10 cellular contexts compared by ENCODE assay signal in genomic region chr20:35600176-35600995, GRCh38. TPM values are rescaled to one million over a fixed set of nuclear protein-coding genes. Genes with fewer than 3 reads are reported as not detected.
A peak's percentile ranks its signal among the peaks of the same experiment; 100 is the strongest.
DNase-seq lines count a peak whose midpoint lies in the region; ATAC-seq and TF ChIP-seq lines count a peak whose summit lies in the region.
"Had no signal": no experiment of that assay in that cellular context is flagged by ENCODE, and none has a peak within 500 bp of the region (broad histone marks: within the 10 kb centered on the region; RNA-seq: fewer than 3 reads in every experiment).

No MANE protein-coding gene starts in this region.

- no peaks in the 10 kb centered on the region for H3K36me3 ChIP-seq in duodenal mucosa (ENCODE audit: control insufficient read depth in 1 of 2, insufficient read depth in 2 of 2, low read length in 2 of 2)
- H3K36me3 ChIP-seq: BE2C had no signal

- peak overlapping the region; percentile 53 to 57 for H3K9ac ChIP-seq in duodenal mucosa (ENCODE audit: low read depth in 1 of 2, low read length in 2 of 2)

- H3K4me3 Mint-ChIP-seq in activated T-cell treated with anti-CD3 and anti-CD28 coated beads, Interleukin-2, amount 50 U/mL, for 72 hours = peak overlapping the region; percentile 82 to 83
- peak overlapping the region; percentile 74 to 86 (median 82) for H3K4me3 Mint-ChIP-seq in naive thymus-derived CD8-positive, alpha-beta T cell
- H3K4me3 Mint-ChIP-seq in type B pancreatic cell = peak overlapping the region; percentile 85

- no peak for TF ChIP-seq CTCF in type B pancreatic cell (conservative IDR thresholded peaks at IDR 0.05)

- H3K9me3 Mint-ChIP-seq in activated T-cell treated with anti-CD3 and anti-CD28 coated beads, Interleukin-2, amount 50 U/mL, for 72 hours = no peaks in the 10 kb centered on the region
- no peaks in the 10 kb centered on the region for H3K9me3 Mint-ChIP-seq in naive thymus-derived CD8-positive, alpha-beta T cell
- no peaks in the 10 kb centered on the region for H3K9me3 Mint-ChIP-seq in type B pancreatic cell

- H3K27me3 ChIP-seq in duodenal mucosa (ENCODE audit: control insufficient read depth in 1 of 2, insufficient read depth in 2 of 2, low read length in 2 of 2) = peaks cover 7 to 8% of the 10 kb centered on the region in 2 donors

- H3K36me3 Mint-ChIP-seq in activated T-cell treated with anti-CD3 and anti-CD28 coated beads, Interleukin-2, amount 50 U/mL, for 72 hours (ENCODE audit: insufficient read depth in 2 of 2) = no peaks in the 10 kb centered on the region
- H3K36me3 Mint-ChIP-seq in naive thymus-derived CD8-positive, alpha-beta T cell = no peaks in the 10 kb centered on the region
- H3K36me3 Mint-ChIP-seq in type B pancreatic cell = no peaks in the 10 kb centered on the region

- no peak overlapping the region for H3K27ac ChIP-seq in duodenal mucosa (ENCODE audit: low read depth, low read length)

- peak overlapping the region; percentile 58 to 66 for H3K4me3 ChIP-seq in duodenal mucosa (ENCODE audit: low read depth in 1 of 2, low read length in 2 of 2)

- peaks cover 11% of the 10 kb centered on the region for H3K4me1 Mint-ChIP-seq in activated T-cell treated with anti-CD3 and anti-CD28 coated beads, Interleukin-2, amount 50 U/mL, for 72 hours (ENCODE audit: low read depth)
- peaks cover 1 to 17% (median 14%) of the 10 kb centered on the region in 4 donors for H3K4me1 Mint-ChIP-seq in naive thymus-derived CD8-positive, alpha-beta T cell
- no peaks in the 10 kb centered on the region for H3K4me1 Mint-ChIP-seq in type B pancreatic cell (ENCODE audit: unreplicated experiment)

- DNase-seq in activated T-cell treated with anti-CD3 and anti-CD28 coated beads, Interleukin-2, amount 50 U/mL, for 72 hours = no peak
- DNase-seq in activated T-cell treated with anti-CD3 and anti-CD28 coated beads, Interleukin-2, amount 50 U/mL, for 1 hour = no peak
- no peak for DNase-seq in naive thymus-derived CD8-positive, alpha-beta T cell
- no peak for DNase-seq in type B pancreatic cell (ENCODE audit: extremely low spot score, unreplicated experiment)
- no peak for DNase-seq in DMS79 treated with DMSO at 0.1 percent for 48 hours (lab: John Stamatoyannopoulos, UW)
- DNase-seq in NCI-H1048 (lab: John Stamatoyannopoulos, UW) = no peak
- no peak for DNase-seq in kidney tubule cell (ENCODE audit: low spot score)
- DNase-seq: BE2C, NCI-H446 treated with DMSO at 0.1 percent for 48 hours had no signal

- ATAC-seq in activated T-cell treated with anti-CD3 and anti-CD28 coated beads, Interleukin-2, amount 50 U/mL, for 72 hours (replicated peaks in 1 of 2) = no peak
- no peak for ATAC-seq in naive thymus-derived CD8-positive, alpha-beta T cell

- no peak overlapping the region for H3K27ac Mint-ChIP-seq in activated T-cell treated with anti-CD3 and anti-CD28 coated beads, Interleukin-2, amount 50 U/mL, for 72 hours
- peak overlapping the region in 3 of 10 donors; percentile 52 to 85 (median 73) for H3K27ac Mint-ChIP-seq in naive thymus-derived CD8-positive, alpha-beta T cell
- H3K27ac Mint-ChIP-seq in type B pancreatic cell = no peak overlapping the region

- peaks cover 12 to 31% of the 10 kb centered on the region in 2 donors for H3K4me1 ChIP-seq in duodenal mucosa (ENCODE audit: control insufficient read depth in 1 of 2, insufficient read depth in 2 of 2, low read length in 2 of 2)
- H3K4me1 ChIP-seq: BE2C had no signal

- no peaks in the 10 kb centered on the region for H3K9me3 ChIP-seq in duodenal mucosa (ENCODE audit: control insufficient read depth in 1 of 2, low read length in 2 of 2)
- H3K9me3 ChIP-seq: BE2C had no signal

- POLR2A ChIA-PET in naive thymus-derived CD8-positive, alpha-beta T cell (lab: Charles Lee) = interaction anchor here (0.7 to 2.2 kb wide), 4 partner anchors 16 to 283 kb away, joined by 3 to 7 read pairs (median 5); partner anchors contain the start of genes RBM39 and SPAG4

- peaks cover 52% of the 10 kb centered on the region for H3K27me3 Mint-ChIP-seq in activated T-cell treated with anti-CD3 and anti-CD28 coated beads, Interleukin-2, amount 50 U/mL, for 72 hours (ENCODE audit: low read depth)
- H3K27me3 Mint-ChIP-seq in naive thymus-derived CD8-positive, alpha-beta T cell = peaks cover 3 to 25% (median 7%) of the 10 kb centered on the region in 5 donors
- peaks cover 75% of the 10 kb centered on the region for H3K27me3 Mint-ChIP-seq in type B pancreatic cell

RNA-seq across cellular contexts. Expression of gene SPAG4, which starts 15.2 kb away (rescaled TPM):
- total RNA-seq in activated T-cell treated with anti-CD3 and anti-CD28 coated beads, Interleukin-2, amount 50 U/mL, for 72 hours = 1 to 10 TPM; 8.7 to 9.8 TPM
- total RNA-seq in naive thymus-derived CD8-positive, alpha-beta T cell = under 1 TPM; 0.47 to 0.74 TPM
- 1 to 10 TPM in 1 of 3 donors, under 1 TPM in 2; 0.19 to 1.2 (median 0.30) TPM for polyA plus RNA-seq in naive thymus-derived CD8-positive, alpha-beta T cell
- 1.6 and 2.4 TPM in 2 replicates for total RNA-seq in type B pancreatic cell (ENCODE audit: low replicate concordance)

RNA-seq across cellular contexts. Expression of gene ERGIC3, which starts 58.5 kb away (rescaled TPM):
- total RNA-seq in activated T-cell treated with anti-CD3 and anti-CD28 coated beads, Interleukin-2, amount 50 U/mL, for 72 hours = 100 to 1,000 TPM; 139 to 145 TPM
- total RNA-seq in naive thymus-derived CD8-positive, alpha-beta T cell = 100 to 1,000 TPM; 146 to 149 TPM
- 100 to 1,000 TPM; 129 to 150 (median 149) TPM for polyA plus RNA-seq in naive thymus-derived CD8-positive, alpha-beta T cell
- total RNA-seq in type B pancreatic cell (ENCODE audit: low replicate concordance) = 264 and 288 TPM in 2 replicates
